Comparison of ENCODE assay signal across 9 cellular contexts in the genomic region with DNA sequence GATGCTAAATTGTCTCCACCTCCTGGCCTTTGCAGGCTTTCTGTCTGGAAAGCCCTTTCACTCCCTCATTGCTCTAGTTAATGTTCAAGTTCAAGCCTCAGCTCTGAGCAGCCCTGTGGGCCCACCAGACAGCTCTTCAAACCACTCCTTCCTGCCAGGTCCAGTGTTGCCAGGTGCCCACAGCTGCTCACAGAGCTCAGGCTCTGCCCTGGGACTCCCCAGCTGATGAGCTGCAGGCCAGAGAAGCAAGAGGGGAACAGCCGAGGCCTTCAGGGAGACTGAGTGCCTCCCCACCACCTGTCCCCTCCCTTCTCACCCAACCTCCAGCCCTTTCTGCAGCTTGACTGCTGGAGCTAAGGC. TPM values are rescaled to one million over a fixed set of nuclear protein-coding genes. Genes with fewer than 3 reads are reported as not detected.
DNase-seq lines count a peak whose midpoint lies in the region; ATAC-seq and TF ChIP-seq lines count a peak whose summit lies in the region.
"Had no signal": no experiment of that assay in that cellular context is flagged by ENCODE, and none has a peak within 500 bp of the region (broad histone marks: within the 10 kb centered on the region; RNA-seq: fewer than 3 reads in every experiment).

No MANE protein-coding gene starts in this region.

- no peak overlapping the region for H3K18ac ChIP-seq in mesendoderm (ENCODE audit: low read length)

- H4K8ac ChIP-seq in mesendoderm (ENCODE audit: low read depth, low read length) = no peak overlapping the region

- no peak overlapping the region for H3K4me2 ChIP-seq in mesendoderm (ENCODE audit: low read length)

- no peak overlapping the region for H3K4me3 Mint-ChIP-seq in WTC11
- H3K4me3 Mint-ChIP-seq in CD8-positive, alpha-beta T cell = no peak overlapping the region

- intact Hi-C loops in CD8-positive, alpha-beta T cell (cut with DNase I, micrococcal nuclease) = no loop called here

- no peak overlapping the region for H3K9ac ChIP-seq in mesendoderm (ENCODE audit: low read length)

- peaks cover 10% of the 10 kb centered on the region for H3K36me3 Mint-ChIP-seq in WTC11
- H3K36me3 Mint-ChIP-seq in CD8-positive, alpha-beta T cell = peaks cover 17% of the 10 kb centered on the region

- no CpG with 5 or more reads among the region's 1 CpG for WGBS in mesendoderm (ENCODE audit: extremely low coverage, insufficient coverage, low lambda C conversion rate)

- no peaks in the 10 kb centered on the region for H3K9me3 Mint-ChIP-seq in WTC11
- H3K9me3 Mint-ChIP-seq in CD8-positive, alpha-beta T cell = no peaks in the 10 kb centered on the region

- no peak for DNase-seq in AG10803 (ENCODE audit: low read depth)
- no peak for DNase-seq in WTC11 (ENCODE audit: low spot score)
- no peak for DNase-seq in mesendoderm
- DNase-seq in CD8-positive, alpha-beta T cell = no peak
- DNase-seq in NCI-H2107 treated with DMSO at 0.1 percent for 48 hours (lab: John Stamatoyannopoulos, UW; ENCODE audit: unreplicated experiment) = no peak
- DNase-seq in cerebellar nuclear complex (lab: John Stamatoyannopoulos, UW) = no peak

- peaks cover 18% of the 10 kb centered on the region for H3K4me1 ChIP-seq in mesendoderm (ENCODE audit: control insufficient read depth, low read depth, low read length)
- H3K4me1 ChIP-seq in CD8-positive, alpha-beta T cell (ENCODE audit: insufficient read depth, low read length) = peaks cover 10% of the 10 kb centered on the region

- no peak overlapping the region for H3K4ac ChIP-seq in mesendoderm (ENCODE audit: low read depth, low read length)

- H3K27me3 Mint-ChIP-seq in WTC11 (ENCODE audit: low read depth) = no peaks in the 10 kb centered on the region
- peaks cover 4% of the 10 kb centered on the region for H3K27me3 Mint-ChIP-seq in CD8-positive, alpha-beta T cell (ENCODE audit: low read depth)

- no peaks in the 10 kb centered on the region for H3K79me2 ChIP-seq in mesendoderm (ENCODE audit: control insufficient read depth, insufficient read depth, low read length)

- H3K9me3 ChIP-seq in CD8-positive, alpha-beta T cell (ENCODE audit: low read length) = no peaks in the 10 kb centered on the region

- no peak overlapping the region for H4K5ac ChIP-seq in mesendoderm (ENCODE audit: low read length)

- no peak overlapping the region for H2BK15ac ChIP-seq in mesendoderm (replicated peaks; ENCODE audit: low read depth)

- no peak overlapping the region for H2BK5ac ChIP-seq in mesendoderm (ENCODE audit: low read length)

- H2AK5ac ChIP-seq in mesendoderm (ENCODE audit: low read length) = no peak overlapping the region

- no peak overlapping the region for H2BK120ac ChIP-seq in mesendoderm (ENCODE audit: low read depth, low read length)

- H3K27me3 ChIP-seq in mesendoderm (ENCODE audit: insufficient read depth, low read length, poor library complexity) = no peaks in the 10 kb centered on the region
- H3K27me3 ChIP-seq in CD8-positive, alpha-beta T cell (ENCODE audit: insufficient read depth, low read length) = no peaks in the 10 kb centered on the region

- H3K4me1 Mint-ChIP-seq in WTC11 = peaks cover 53% of the 10 kb centered on the region
- H3K4me1 Mint-ChIP-seq in CD8-positive, alpha-beta T cell (ENCODE audit: low read depth) = peaks cover 7% of the 10 kb centered on the region

- CTCF ChIA-PET in WTC11 (lab: Charles Lee) = interaction anchor here (0.7 to 4.5 kb wide), 16 partner anchors 9 to 229 kb away, joined by 3 to 32 read pairs (median 4); partner anchors contain the start of gene HIGD1A
- CTCF ChIA-PET in CD8-positive, alpha-beta T cell (lab: Charles Lee) = no interaction called here

- ATAC-seq in GM21737 (IDR thresholded peaks at IDR 0.05; ENCODE audit: unreplicated experiment) = peak; percentile 23
- no peak for ATAC-seq in WTC11
- no peak for ATAC-seq in CD8-positive, alpha-beta T cell
- ATAC-seq in GM21576 (IDR thresholded peaks at IDR 0.05; ENCODE audit: unreplicated experiment) = no peak

- peak overlapping the region; percentile 92 for H3K4me3 ChIP-seq in AG10803 (ENCODE audit: low read length)
- no peak overlapping the region for H3K4me3 ChIP-seq in mesendoderm (ENCODE audit: low read length)
- no peak overlapping the region for H3K4me3 ChIP-seq in CD8-positive, alpha-beta T cell (ENCODE audit: low read depth, low read length)

- no peak for TF ChIP-seq CTCF in AG10803 (conservative IDR thresholded peaks at IDR 0.05; ENCODE audit: low read length)
- TF ChIP-seq CTCF in WTC11 (IDR thresholded peaks at IDR 0.05) = no peak
- TF ChIP-seq CTCF in CD8-positive, alpha-beta T cell (IDR thresholded peaks at IDR 0.05) = no peak

- POLR2A ChIA-PET in WTC11 (lab: Charles Lee) = interaction anchor here (1.1 kb wide), 3 partner anchors 23 to 71 kb away, joined by 3 to 4 read pairs (median 3); no protein-coding TSS in a partner anchor
- POLR2A ChIA-PET in CD8-positive, alpha-beta T cell (lab: Charles Lee) = no interaction called here

- peak overlapping the region; percentile 61 for H3K23ac ChIP-seq in mesendoderm (ENCODE audit: low read length)

- peaks cover under 1% of the 10 kb centered on the region for H3K36me3 ChIP-seq in mesendoderm (ENCODE audit: control insufficient read depth, insufficient read depth, low read length)
- peaks cover 4% of the 10 kb centered on the region for H3K36me3 ChIP-seq in CD8-positive, alpha-beta T cell (ENCODE audit: insufficient read depth, low read length)

- H3K56ac ChIP-seq in mesendoderm (ENCODE audit: low read length) = peak overlapping the region; percentile 92

- H3K27ac ChIP-seq in mesendoderm (ENCODE audit: low read depth, low read length) = peak overlapping the region; percentile 29
- no peak overlapping the region for H3K27ac ChIP-seq in CD8-positive, alpha-beta T cell (ENCODE audit: low read depth, low read length)

- peak overlapping the region; percentile 12 for H3K27ac Mint-ChIP-seq in WTC11
- H3K27ac Mint-ChIP-seq in CD8-positive, alpha-beta T cell = no peak overlapping the region

- peaks cover 2% of the 10 kb centered on the region for H3K79me1 ChIP-seq in mesendoderm (ENCODE audit: low read length)

TF ChIP-seq in WTC11, 78 proteins besides CTCF, POLR2A, EP300 and RAD21:
- TF ChIP-seq ZNF671 (CRISPR knock-in tag; IDR thresholded peaks at IDR 0.05) (no peak), ETV6 (CRISPR knock-in tag; IDR thresholded peaks at IDR 0.05) (no peak), CDX4 (CRISPR knock-in tag; IDR thresholded peaks at IDR 0.05; ENCODE audit: borderline replicate concordance) (no peak), NR1H2 (CRISPR knock-in tag; IDR thresholded peaks at IDR 0.05) (no peak), PRRX2 (CRISPR knock-in tag; IDR thresholded peaks at IDR 0.05) (no peak), ZBTB21 (CRISPR knock-in tag; IDR thresholded peaks at IDR 0.05; ENCODE audit: borderline replicate concordance) (no peak)
- TF ChIP-seq, protein P1, sequence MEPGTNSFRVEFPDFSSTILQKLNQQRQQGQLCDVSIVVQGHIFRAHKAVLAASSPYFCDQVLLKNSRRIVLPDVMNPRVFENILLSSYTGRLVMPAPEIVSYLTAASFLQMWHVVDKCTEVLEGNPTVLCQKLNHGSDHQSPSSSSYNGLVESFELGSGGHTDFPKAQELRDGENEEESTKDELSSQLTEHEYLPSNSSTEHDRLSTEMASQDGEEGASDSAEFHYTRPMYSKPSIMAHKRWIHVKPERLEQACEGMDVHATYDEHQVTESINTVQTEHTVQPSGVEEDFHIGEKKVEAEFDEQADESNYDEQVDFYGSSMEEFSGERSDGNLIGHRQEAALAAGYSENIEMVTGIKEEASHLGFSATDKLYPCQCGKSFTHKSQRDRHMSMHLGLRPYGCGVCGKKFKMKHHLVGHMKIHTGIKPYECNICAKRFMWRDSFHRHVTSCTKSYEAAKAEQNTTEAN (CRISPR knock-in tag; IDR thresholded peaks at IDR 0.05) = no peak
TF ChIP-seq in WTC11: peak in this region for 0.

RNA-seq across cellular contexts. Expression of gene ZBTB47, which starts 1.3 kb away (rescaled TPM):
- total RNA-seq in WTC11 (2021) = 5.2 to 5.9 TPM (median 5.6 TPM) in 3 replicates
- 1.2 TPM for polyA plus RNA-seq in mesendoderm (2013, experiment 1 of 2)
- polyA plus RNA-seq in mesendoderm (2013, experiment 2 of 2) = 1.2 TPM
- total RNA-seq in CD8-positive, alpha-beta T cell = under 1 TPM; 0.24 to 0.33 TPM

RNA-seq across cellular contexts. Expression of gene KLHL40, which starts 33.1 kb away (rescaled TPM):
- total RNA-seq in WTC11 (2021) = not detected in 3 replicates
- polyA plus RNA-seq in mesendoderm (2013, experiment 1 of 2) = not detected
- not detected for polyA plus RNA-seq in mesendoderm (2013, experiment 2 of 2)
- total RNA-seq in CD8-positive, alpha-beta T cell = not detected
- total RNA-seq: ureter had no signal

RNA-seq across cellular contexts. Expression of gene HHATL, which starts 50.4 kb away (rescaled TPM):
- 0.21 to 0.92 TPM (median 0.60 TPM) in 3 replicates for total RNA-seq in WTC11 (2021)
- polyA plus RNA-seq in mesendoderm (2013, experiment 1 of 2) = not detected
- not detected for polyA plus RNA-seq in mesendoderm (2013, experiment 2 of 2)
- total RNA-seq in CD8-positive, alpha-beta T cell = not detected

RNA-seq across cellular contexts. Expression of gene NKTR, which starts 51.7 kb away (rescaled TPM):
- 76.4 to 89.3 TPM (median 82.3 TPM) in 3 replicates for total RNA-seq in WTC11 (2021)
- polyA plus RNA-seq in mesendoderm (2013, experiment 1 of 2) = 30.9 TPM
- 31.8 TPM for polyA plus RNA-seq in mesendoderm (2013, experiment 2 of 2)
- total RNA-seq in CD8-positive, alpha-beta T cell = 100 to 1,000 TPM; 190 to 204 TPM
